In the genomic region with DNA sequence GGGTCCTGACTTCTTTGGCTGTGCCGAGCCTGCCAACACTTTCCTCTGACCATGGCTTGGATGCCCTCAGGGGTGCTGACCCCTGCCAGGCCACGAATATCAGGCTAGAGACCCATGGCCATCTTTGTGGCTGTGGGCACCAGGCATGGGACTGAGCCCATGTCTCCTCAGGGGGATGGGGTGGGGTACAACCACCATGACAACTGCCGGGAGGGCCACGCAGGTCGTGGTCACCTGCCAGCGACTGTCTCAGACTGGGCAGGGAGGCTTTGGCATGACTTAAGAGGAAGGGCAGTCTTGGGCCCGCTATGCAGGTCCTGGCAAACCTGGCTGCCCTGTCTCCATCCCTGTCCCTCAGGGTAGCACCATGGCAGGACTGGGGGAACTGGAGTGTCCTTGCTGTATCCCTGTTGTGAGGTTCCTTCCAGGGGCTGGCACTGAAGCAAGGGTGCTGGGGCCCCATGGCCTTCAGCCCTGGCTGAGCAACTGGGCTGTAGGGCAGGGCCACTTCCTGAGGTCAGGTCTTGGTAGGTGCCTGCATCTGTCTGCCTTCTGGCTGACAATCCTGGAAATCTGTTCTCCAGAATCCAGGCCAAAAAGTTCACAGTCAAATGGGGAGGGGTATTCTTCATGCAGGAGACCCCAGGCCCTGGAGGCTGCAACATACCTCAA, we compare ENCODE assay signal across 1 cellular context.
TF ChIP-seq lines count a peak whose summit lies in the region.

No MANE protein-coding gene starts in this region.

TF ChIP-seq in HepG2, 621 proteins besides CTCF, POLR2A, EP300 and RAD21 (continued from another document):
- TF ChIP-seq, protein P1, sequence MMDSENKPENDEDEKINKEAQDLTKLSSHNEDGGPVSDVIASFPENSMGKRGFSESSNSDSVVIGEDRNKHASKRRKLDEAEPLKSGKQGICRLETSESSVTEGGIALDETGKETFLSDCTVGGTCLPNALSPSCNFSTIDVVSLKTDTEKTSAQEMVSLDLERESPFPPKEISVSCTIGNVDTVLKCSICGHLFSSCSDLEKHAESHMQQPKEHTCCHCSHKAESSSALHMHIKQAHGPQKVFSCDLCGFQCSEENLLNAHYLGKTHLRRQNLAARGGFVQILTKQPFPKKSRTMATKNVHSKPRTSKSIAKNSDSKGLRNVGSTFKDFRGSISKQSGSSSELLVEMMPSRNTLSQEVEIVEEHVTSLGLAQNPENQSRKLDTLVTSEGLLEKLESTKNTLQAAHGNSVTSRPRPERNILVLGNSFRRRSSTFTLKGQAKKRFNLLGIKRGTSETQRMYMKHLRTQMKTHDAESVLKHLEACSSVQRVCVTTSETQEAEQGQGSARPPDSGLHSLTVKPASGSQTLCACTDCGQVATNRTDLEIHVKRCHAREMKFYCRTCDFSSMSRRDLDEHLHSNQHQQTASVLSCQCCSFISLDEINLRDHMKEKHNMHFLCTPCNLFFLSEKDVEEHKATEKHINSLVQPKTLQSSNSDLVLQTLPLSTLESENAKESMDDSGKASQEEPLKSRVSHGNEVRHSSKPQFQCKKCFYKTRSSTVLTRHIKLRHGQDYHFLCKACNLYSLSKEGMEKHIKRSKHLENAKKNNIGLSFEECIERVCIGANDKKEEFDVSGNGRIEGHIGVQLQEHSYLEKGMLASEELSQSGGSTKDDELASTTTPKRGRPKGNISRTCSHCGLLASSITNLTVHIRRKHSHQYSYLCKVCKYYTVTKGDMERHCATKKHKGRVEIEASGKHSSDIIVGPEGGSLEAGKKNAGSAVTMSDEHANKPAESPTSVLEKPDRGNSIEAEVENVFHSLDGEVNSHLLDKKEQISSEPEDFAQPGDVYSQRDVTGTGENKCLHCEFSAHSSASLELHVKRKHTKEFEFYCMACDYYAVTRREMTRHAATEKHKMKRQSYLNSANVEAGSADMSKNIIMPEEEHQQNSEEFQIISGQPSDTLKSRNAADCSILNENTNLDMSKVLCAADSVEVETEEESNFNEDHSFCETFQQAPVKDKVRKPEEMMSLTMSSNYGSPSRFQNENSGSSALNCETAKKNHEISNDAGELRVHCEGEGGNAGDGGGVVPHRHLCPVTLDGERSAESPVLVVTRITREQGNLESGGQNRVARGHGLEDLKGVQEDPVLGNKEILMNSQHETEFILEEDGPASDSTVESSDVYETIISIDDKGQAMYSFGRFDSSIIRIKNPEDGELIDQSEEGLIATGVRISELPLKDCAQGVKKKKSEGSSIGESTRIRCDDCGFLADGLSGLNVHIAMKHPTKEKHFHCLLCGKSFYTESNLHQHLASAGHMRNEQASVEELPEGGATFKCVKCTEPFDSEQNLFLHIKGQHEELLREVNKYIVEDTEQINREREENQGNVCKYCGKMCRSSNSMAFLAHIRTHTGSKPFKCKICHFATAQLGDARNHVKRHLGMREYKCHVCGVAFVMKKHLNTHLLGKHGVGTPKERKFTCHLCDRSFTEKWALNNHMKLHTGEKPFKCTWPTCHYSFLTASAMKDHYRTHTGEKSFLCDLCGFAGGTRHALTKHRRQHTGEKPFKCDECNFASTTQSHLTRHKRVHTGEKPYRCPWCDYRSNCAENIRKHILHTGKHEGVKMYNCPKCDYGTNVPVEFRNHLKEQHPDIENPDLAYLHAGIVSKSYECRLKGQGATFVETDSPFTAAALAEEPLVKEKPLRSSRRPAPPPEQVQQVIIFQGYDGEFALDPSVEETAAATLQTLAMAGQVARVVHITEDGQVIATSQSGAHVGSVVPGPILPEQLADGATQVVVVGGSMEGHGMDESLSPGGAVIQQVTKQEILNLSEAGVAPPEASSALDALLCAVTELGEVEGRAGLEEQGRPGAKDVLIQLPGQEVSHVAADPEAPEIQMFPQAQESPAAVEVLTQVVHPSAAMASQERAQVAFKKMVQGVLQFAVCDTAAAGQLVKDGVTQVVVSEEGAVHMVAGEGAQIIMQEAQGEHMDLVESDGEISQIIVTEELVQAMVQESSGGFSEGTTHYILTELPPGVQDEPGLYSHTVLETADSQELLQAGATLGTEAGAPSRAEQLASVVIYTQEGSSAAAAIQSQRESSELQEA (CRISPR knock-in tag; IDR thresholded peaks at IDR 0.05; ENCODE audit: not compliant biosample characterization), result no peak
- TF ChIP-seq, protein P2, sequence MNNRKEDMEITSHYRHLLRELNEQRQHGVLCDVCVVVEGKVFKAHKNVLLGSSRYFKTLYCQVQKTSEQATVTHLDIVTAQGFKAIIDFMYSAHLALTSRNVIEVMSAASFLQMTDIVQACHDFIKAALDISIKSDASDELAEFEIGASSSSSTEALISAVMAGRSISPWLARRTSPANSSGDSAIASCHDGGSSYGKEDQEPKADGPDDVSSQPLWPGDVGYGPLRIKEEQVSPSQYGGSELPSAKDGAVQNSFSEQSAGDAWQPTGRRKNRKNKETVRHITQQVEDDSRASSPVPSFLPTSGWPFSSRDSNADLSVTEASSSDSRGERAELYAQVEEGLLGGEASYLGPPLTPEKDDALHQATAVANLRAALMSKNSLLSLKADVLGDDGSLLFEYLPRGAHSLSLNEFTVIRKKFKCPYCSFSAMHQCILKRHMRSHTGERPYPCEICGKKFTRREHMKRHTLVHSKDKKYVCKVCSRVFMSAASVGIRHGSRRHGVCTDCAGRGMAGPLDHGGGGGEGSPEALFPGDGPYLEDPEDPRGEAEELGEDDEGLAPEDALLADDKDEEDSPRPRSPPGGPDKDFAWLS (CRISPR knock-in tag; IDR thresholded peaks at IDR 0.05; ENCODE audit: borderline replicate concordance), result no peak
- peak; percentile 40; the same call in 1 of the 2 replicates for TF ChIP-seq RARA (CRISPR knock-in tag; IDR thresholded peaks at IDR 0.05)
- TF ChIP-seq SETDB1 (CRISPR knock-in tag; IDR thresholded peaks at IDR 0.05; ENCODE audit: borderline replicate concordance), result no peak
- no peak for TF ChIP-seq BRD4 (CRISPR knock-in tag; IDR thresholded peaks at IDR 0.05)
- TF ChIP-seq, protein P3, sequence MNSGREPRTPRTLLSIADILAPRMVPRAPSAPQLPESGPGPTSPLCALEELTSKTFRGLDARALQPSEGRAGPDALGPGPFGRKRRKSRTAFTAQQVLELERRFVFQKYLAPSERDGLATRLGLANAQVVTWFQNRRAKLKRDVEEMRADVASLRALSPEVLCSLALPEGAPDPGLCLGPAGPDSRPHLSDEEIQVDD (CRISPR knock-in tag; IDR thresholded peaks at IDR 0.05; ENCODE audit: borderline replicate concordance), result no peak
- TF ChIP-seq, protein P4, sequence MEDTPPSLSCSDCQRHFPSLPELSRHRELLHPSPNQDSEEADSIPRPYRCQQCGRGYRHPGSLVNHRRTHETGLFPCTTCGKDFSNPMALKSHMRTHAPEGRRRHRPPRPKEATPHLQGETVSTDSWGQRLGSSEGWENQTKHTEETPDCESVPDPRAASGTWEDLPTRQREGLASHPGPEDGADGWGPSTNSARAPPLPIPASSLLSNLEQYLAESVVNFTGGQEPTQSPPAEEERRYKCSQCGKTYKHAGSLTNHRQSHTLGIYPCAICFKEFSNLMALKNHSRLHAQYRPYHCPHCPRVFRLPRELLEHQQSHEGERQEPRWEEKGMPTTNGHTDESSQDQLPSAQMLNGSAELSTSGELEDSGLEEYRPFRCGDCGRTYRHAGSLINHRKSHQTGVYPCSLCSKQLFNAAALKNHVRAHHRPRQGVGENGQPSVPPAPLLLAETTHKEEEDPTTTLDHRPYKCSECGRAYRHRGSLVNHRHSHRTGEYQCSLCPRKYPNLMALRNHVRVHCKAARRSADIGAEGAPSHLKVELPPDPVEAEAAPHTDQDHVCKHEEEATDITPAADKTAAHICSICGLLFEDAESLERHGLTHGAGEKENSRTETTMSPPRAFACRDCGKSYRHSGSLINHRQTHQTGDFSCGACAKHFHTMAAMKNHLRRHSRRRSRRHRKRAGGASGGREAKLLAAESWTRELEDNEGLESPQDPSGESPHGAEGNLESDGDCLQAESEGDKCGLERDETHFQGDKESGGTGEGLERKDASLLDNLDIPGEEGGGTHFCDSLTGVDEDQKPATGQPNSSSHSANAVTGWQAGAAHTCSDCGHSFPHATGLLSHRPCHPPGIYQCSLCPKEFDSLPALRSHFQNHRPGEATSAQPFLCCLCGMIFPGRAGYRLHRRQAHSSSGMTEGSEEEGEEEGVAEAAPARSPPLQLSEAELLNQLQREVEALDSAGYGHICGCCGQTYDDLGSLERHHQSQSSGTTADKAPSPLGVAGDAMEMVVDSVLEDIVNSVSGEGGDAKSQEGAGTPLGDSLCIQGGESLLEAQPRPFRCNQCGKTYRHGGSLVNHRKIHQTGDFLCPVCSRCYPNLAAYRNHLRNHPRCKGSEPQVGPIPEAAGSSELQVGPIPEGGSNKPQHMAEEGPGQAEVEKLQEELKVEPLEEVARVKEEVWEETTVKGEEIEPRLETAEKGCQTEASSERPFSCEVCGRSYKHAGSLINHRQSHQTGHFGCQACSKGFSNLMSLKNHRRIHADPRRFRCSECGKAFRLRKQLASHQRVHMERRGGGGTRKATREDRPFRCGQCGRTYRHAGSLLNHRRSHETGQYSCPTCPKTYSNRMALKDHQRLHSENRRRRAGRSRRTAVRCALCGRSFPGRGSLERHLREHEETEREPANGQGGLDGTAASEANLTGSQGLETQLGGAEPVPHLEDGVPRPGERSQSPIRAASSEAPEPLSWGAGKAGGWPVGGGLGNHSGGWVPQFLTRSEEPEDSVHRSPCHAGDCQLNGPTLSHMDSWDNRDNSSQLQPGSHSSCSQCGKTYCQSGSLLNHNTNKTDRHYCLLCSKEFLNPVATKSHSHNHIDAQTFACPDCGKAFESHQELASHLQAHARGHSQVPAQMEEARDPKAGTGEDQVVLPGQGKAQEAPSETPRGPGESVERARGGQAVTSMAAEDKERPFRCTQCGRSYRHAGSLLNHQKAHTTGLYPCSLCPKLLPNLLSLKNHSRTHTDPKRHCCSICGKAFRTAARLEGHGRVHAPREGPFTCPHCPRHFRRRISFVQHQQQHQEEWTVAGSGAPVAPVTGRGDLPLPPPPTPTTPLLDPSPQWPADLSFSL (CRISPR knock-in tag; IDR thresholded peaks at IDR 0.05), result no peak
- no peak for TF ChIP-seq SP140L (CRISPR knock-in tag; IDR thresholded peaks at IDR 0.05; ENCODE audit: borderline replicate concordance)
- no peak; the same call in 1 of the 2 replicates for TF ChIP-seq ZNF629 (CRISPR knock-in tag; conservative IDR thresholded peaks at IDR 0.05)
- no peak for TF ChIP-seq NFE2L2 (IDR thresholded peaks at IDR 0.05; ENCODE audit: low read length)
- no peak for TF ChIP-seq ZBTB7A (CRISPR knock-in tag; IDR thresholded peaks at IDR 0.05)
- TF ChIP-seq RXRB (CRISPR knock-in tag; IDR thresholded peaks at IDR 0.05; ENCODE audit: borderline replicate concordance), result no peak
- 0 out of 2 replicates have a peak, but pooled peaks have one; percentile 2 for TF ChIP-seq FOSL2 (CRISPR knock-in tag; IDR thresholded peaks at IDR 0.05)
- TF ChIP-seq ZNF232 (CRISPR knock-in tag; IDR thresholded peaks at IDR 0.05; ENCODE audit: borderline replicate concordance), result 0 out of 2 replicates have a peak, but pooled peaks have one; percentile 17
- TF ChIP-seq RBFOX2 (IDR thresholded peaks at IDR 0.05; ENCODE audit: low read depth, low read length), result 0 out of 2 replicates have a peak, but pooled peaks have one; percentile 12
- TF ChIP-seq POLR2AphosphoS2 (IDR thresholded peaks at IDR 0.05; ENCODE audit: low read depth, low read length), result no peak
- TF ChIP-seq ZNF761 (CRISPR knock-in tag; conservative IDR thresholded peaks at IDR 0.05), result no peak
- no peak for TF ChIP-seq ZSCAN31 (CRISPR knock-in tag; IDR thresholded peaks at IDR 0.05; ENCODE audit: low read depth)
- TF ChIP-seq ZNF343 (CRISPR knock-in tag; IDR thresholded peaks at IDR 0.05), result no peak
- TF ChIP-seq, protein P5, sequence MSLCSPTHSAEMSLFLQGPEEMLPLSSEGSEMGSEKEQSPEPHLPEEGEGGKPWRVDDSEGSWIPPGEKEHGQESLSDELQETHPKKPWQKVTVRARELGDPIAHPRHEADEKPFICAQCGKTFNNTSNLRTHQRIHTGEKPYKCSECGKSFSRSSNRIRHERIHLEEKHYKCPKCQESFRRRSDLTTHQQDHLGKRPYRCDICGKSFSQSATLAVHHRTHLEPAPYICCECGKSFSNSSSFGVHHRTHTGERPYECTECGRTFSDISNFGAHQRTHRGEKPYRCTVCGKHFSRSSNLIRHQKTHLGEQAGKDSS (CRISPR knock-in tag; IDR thresholded peaks at IDR 0.05; ENCODE audit: borderline replicate concordance, low read depth), result no peak; the same call in 1 of the 2 replicates
- no peak for TF ChIP-seq ZNF709 (CRISPR knock-in tag; IDR thresholded peaks at IDR 0.05)
- no peak for TF ChIP-seq CCAR2 (optimal IDR thresholded peaks at IDR 0.05; ENCODE audit: low read depth, low read length)
- TF ChIP-seq HDAC2 (CRISPR knock-in tag; IDR thresholded peaks at IDR 0.05), result no peak
- TF ChIP-seq MED8 (CRISPR knock-in tag; IDR thresholded peaks at IDR 0.05; ENCODE audit: insufficient replicate concordance), result no peak
- no peak for TF ChIP-seq ATF7 (IDR thresholded peaks at IDR 0.05)
- no peak for TF ChIP-seq ATF7 (CRISPR knock-in tag; IDR thresholded peaks at IDR 0.05)
- no peak for TF ChIP-seq ZNF260 (CRISPR knock-in tag; IDR thresholded peaks at IDR 0.05; ENCODE audit: borderline replicate concordance, low read depth)
- TF ChIP-seq SNAPC2 (CRISPR knock-in tag; IDR thresholded peaks at IDR 0.05), result no peak
- TF ChIP-seq ZNF230 (CRISPR knock-in tag; IDR thresholded peaks at IDR 0.05), result no peak
- TF ChIP-seq DNMT1 (CRISPR knock-in tag; IDR thresholded peaks at IDR 0.05), result no peak
- no peak for TF ChIP-seq ZFP82 (CRISPR knock-in tag; IDR thresholded peaks at IDR 0.05; ENCODE audit: borderline replicate concordance)
- 0 out of 2 replicates have a peak, but pooled peaks have one; percentile 21 for TF ChIP-seq ETV5 (CRISPR knock-in tag; IDR thresholded peaks at IDR 0.05; ENCODE audit: borderline replicate concordance)
- TF ChIP-seq ETV6 (CRISPR knock-in tag; conservative IDR thresholded peaks at IDR 0.05), result no peak
- no peak for TF ChIP-seq HOXA3 (CRISPR knock-in tag; IDR thresholded peaks at IDR 0.05)
- TF ChIP-seq AHR (CRISPR knock-in tag; IDR thresholded peaks at IDR 0.05), result no peak
